Comparison of ENCODE assay signal across 18 cellular contexts in genomic region chr21:39364949-39365348, GRCh38. TPM values are rescaled to one million over a fixed set of nuclear protein-coding genes. Genes with fewer than 3 reads are reported as not detected.
A peak's percentile ranks its signal among the peaks of the same experiment; 100 is the strongest.
DNase-seq lines count a peak whose midpoint lies in the region; ATAC-seq and TF ChIP-seq lines count a peak whose summit lies in the region.
"Had no signal": no experiment of that assay in that cellular context is flagged by ENCODE, and none has a peak within 500 bp of the region (broad histone marks: within the 10 kb centered on the region; RNA-seq: fewer than 3 reads in every experiment).

No MANE protein-coding gene starts in this region.

- TF ChIP-seq RAD21 in IMR-90 (IDR thresholded peaks at IDR 0.05; ENCODE audit: low read length) = no peak

- TF ChIP-seq EP300 in esophagus muscularis mucosa (IDR thresholded peaks at IDR 0.05) = no peak

- H3K14ac ChIP-seq in IMR-90 (replicated peaks; ENCODE audit: low read depth, low read length) = peak overlapping the region; percentile 63; the same call in 1 of the 2 replicates

- peak overlapping the region; percentile 95 for H2BK5ac ChIP-seq in IMR-90 (ENCODE audit: low read depth, low read length, poor library complexity, severe bottlenecking)

- no peak for TF ChIP-seq POLR2A in IMR-90 (IDR thresholded peaks at IDR 0.05; ENCODE audit: low read depth, low read length)
- TF ChIP-seq POLR2A in esophagus muscularis mucosa (IDR thresholded peaks at IDR 0.05; ENCODE audit: low read depth) = no peak

- H3K4me3 ChIP-seq in IMR-90 (ENCODE audit: insufficient read depth, low read depth, low read length) (no peak overlapping the region), SK-N-MC (no peak overlapping the region), esophagus muscularis mucosa (no peak overlapping the region), skeletal muscle satellite cell (ENCODE audit: low read length) (no peak overlapping the region)
- H3K4me3 ChIP-seq: BLaER1 treated with 17β-estradiol and CSF1 and Interleukin-3, amounts not matched to agents 10 nM and 100 nM had no signal

- dilution Hi-C loops in IMR-90 (cut with HindIII; ENCODE audit: low sequenced_read_pairs, unreplicated experiment) = no loop called here

- in situ Hi-C loops in IMR-90 (cut with MboI; ENCODE audit: low sequenced_read_pairs) = no loop called here

- H3K9ac ChIP-seq in IMR-90 (ENCODE audit: low read depth, low read length) (no peak overlapping the region), SK-N-MC (ENCODE audit: insufficient read length) (no peak overlapping the region), skeletal muscle satellite cell (ENCODE audit: low read depth, low read length) (no peak overlapping the region)
- H3K9ac ChIP-seq: BLaER1 treated with 17β-estradiol and CSF1 and Interleukin-3, amounts not matched to agents 10 nM and 100 nM had no signal

- H3K27me3 ChIP-seq in IMR-90 (ENCODE audit: control insufficient read depth, insufficient read depth, low read length) (no peaks in the 10 kb centered on the region), esophagus muscularis mucosa (no peaks in the 10 kb centered on the region), skeletal muscle satellite cell (ENCODE audit: control insufficient read depth, insufficient read depth, low read length) (peaks cover 13% of the 10 kb centered on the region)
- H3K27me3 ChIP-seq: BLaER1 treated with 17β-estradiol and CSF1 and Interleukin-3, amounts not matched to agents 10 nM and 100 nM had no signal

- no peak overlapping the region for H2AK9ac ChIP-seq in IMR-90 (replicated peaks; ENCODE audit: low read depth, low read length, poor library complexity)

- H3K36me3 Mint-ChIP-seq in activated CD4-positive, alpha-beta memory T cell treated with anti-CD3 and anti-CD28 coated beads, Interleukin-2, amount 10 ng/mL, durations not matched to agents 7 days and 5 days (ENCODE audit: low read depth) = no peaks in the 10 kb centered on the region
- H3K36me3 Mint-ChIP-seq: CD8-positive, alpha-beta memory T cell had no signal

- peak overlapping the region; percentile 78 for H3K18ac ChIP-seq in IMR-90 (ENCODE audit: low read depth, low read length)

- no peaks in the 10 kb centered on the region for H3K79me1 ChIP-seq in IMR-90 (ENCODE audit: low read depth in 1 of 2, low read length in 2 of 2)

- TF ChIP-seq CTCF in IMR-90 (conservative IDR thresholded peaks at IDR 0.05; ENCODE audit: low read depth, low read length) (no peak), esophagus muscularis mucosa (IDR thresholded peaks at IDR 0.05) (no peak)

- intact Hi-C loops in IMR-90 (cut with micrococcal nuclease) (no loop called here), esophagus muscularis mucosa (cut with DNase I) (no loop called here)

- H4K91ac ChIP-seq in IMR-90 (ENCODE audit: insufficient read depth, low read depth, low read length) = peak overlapping the region; percentile 71; the same call in 1 of the 2 replicates

- no peak overlapping the region; the same call in 1 of the 2 replicates for H4K5ac ChIP-seq in IMR-90 (ENCODE audit: low read depth, low read length)

- no peak overlapping the region; the same call in 1 of the 2 replicates for H3K56ac ChIP-seq in IMR-90 (ENCODE audit: extremely low read depth, insufficient read depth, low read length)

- peak overlapping the region; percentile 89 for H2BK20ac ChIP-seq in IMR-90 (ENCODE audit: low read depth, low read length)

- H2BK120ac ChIP-seq in IMR-90 (ENCODE audit: low read depth, low read length) = peak overlapping the region; percentile 92

- H3K9me3 ChIP-seq in IMR-90 (ENCODE audit: control insufficient read depth, insufficient read depth, low read length) = no peaks in the 10 kb centered on the region
- no peaks in the 10 kb centered on the region for H3K9me3 ChIP-seq in SK-N-MC (ENCODE audit: low read depth, low read length)
- no peaks in the 10 kb centered on the region for H3K9me3 ChIP-seq in esophagus muscularis mucosa
- H3K9me3 ChIP-seq in skeletal muscle satellite cell (replicated peaks; ENCODE audit: low read length) = no peaks in the 10 kb centered on the region

- H2AK5ac ChIP-seq in IMR-90 (ENCODE audit: low read depth, low read length) = no peak overlapping the region

- CTCF ChIA-PET in IMR-90 (lab: Yijun Ruan, JAX) = no interaction called here
- CTCF ChIA-PET in activated CD4-positive, alpha-beta memory T cell treated with anti-CD3 and anti-CD28 coated beads, Interleukin-2, amount 10 ng/mL, durations not matched to agents 7 days and 5 days (lab: Charles Lee) = no interaction called here

- H4K8ac ChIP-seq in IMR-90 (ENCODE audit: low read depth in 2 of 2, low read length in 2 of 2) = peak overlapping the region in 1 of 2 experiments; percentile 63; a peak in 2 of 4 replicates

- no TSS peak for BruUV-seq in IMR-90 (replicated peaks; lab: Mats Ljungman, UMichigan)

- H3K27ac ChIP-seq in IMR-90 (ENCODE audit: insufficient read depth, low read length) (peak overlapping the region; percentile 77; the same call in 1 of the 2 replicates), SK-N-MC (peak overlapping the region; percentile 98; the same call in 1 of the 2 replicates), esophagus muscularis mucosa (replicated peaks in 1 of 4) (peak overlapping the region; percentile 57 to 80 (median 65))
- H3K27ac ChIP-seq: BLaER1 treated with 17β-estradiol and CSF1 and Interleukin-3, amounts not matched to agents 10 nM and 100 nM had no signal

- 60% methylated on average over 1 of the region's 4 CpGs; no CpG with 5 or more reads in 1 of the 2 experiments for WGBS in IMR-90 (ENCODE audit: extremely low coverage in 2 of 2, insufficient read length in 1 of 2), 2 experiments
- WGBS in esophagus muscularis mucosa = 78% methylated on average over 4 of the region's 4 CpGs

- H3K4me3 Mint-ChIP-seq in activated CD4-positive, alpha-beta memory T cell treated with anti-CD3 and anti-CD28 coated beads, Interleukin-2, amount 10 ng/mL, durations not matched to agents 7 days and 5 days = no peak overlapping the region
- H3K4me3 Mint-ChIP-seq: B cell; CD4-positive, CD25-positive, alpha-beta regulatory T cell; CD8-positive, alpha-beta memory T cell; H9 had no signal

- H3K4ac ChIP-seq in IMR-90 (ENCODE audit: low read depth, low read length) = peak overlapping the region; percentile 80

- no peak overlapping the region for H2AFZ ChIP-seq in IMR-90 (replicated peaks; ENCODE audit: low read length, poor library complexity)

- H2BK15ac ChIP-seq in IMR-90 (ENCODE audit: low read depth, low read length) = 0 out of 3 replicates have a peak overlapping the region, but pooled peaks have one; percentile 42

- peak; percentile 31 for DNase-seq in IMR-90
- no peak for DNase-seq in SK-N-MC (ENCODE audit: low read depth, low spot score)
- DNase-seq in esophagus muscularis mucosa (ENCODE audit: extremely low spot score) = no peak
- DNase-seq in globus pallidus (ENCODE audit: low spot score) = no peak
- DNase-seq in activated CD4-positive, alpha-beta memory T cell treated with anti-CD3 and anti-CD28 coated beads, Interleukin-2, amount 10 ng/mL, durations not matched to agents 7 days and 5 days = no peak
- no peak for DNase-seq in NCI-H1048 (lab: John Stamatoyannopoulos, UW)
- DNase-seq: CD4-positive, CD25-positive, alpha-beta regulatory T cell; CD8-positive, alpha-beta memory T cell; COR-L47; DMS 273 treated with DMSO at 0.1 percent for 48 hours; DMS53; DND-41; GOT3; H9 had no signal

- no peaks in the 10 kb centered on the region for H3K4me1 Mint-ChIP-seq in activated CD4-positive, alpha-beta memory T cell treated with anti-CD3 and anti-CD28 coated beads, Interleukin-2, amount 10 ng/mL, durations not matched to agents 7 days and 5 days
- H3K4me1 Mint-ChIP-seq: B cell; CD4-positive, CD25-positive, alpha-beta regulatory T cell; CD8-positive, alpha-beta memory T cell; H9 had no signal

- H3K27ac Mint-ChIP-seq in activated CD4-positive, alpha-beta memory T cell treated with anti-CD3 and anti-CD28 coated beads, Interleukin-2, amount 10 ng/mL, durations not matched to agents 7 days and 5 days = no peak overlapping the region
- H3K27ac Mint-ChIP-seq: B cell; CD4-positive, CD25-positive, alpha-beta regulatory T cell; CD8-positive, alpha-beta memory T cell; H9 had no signal

- H3K36me3 ChIP-seq in IMR-90 (ENCODE audit: control insufficient read depth, insufficient read depth, low read length) = no peaks in the 10 kb centered on the region
- H3K36me3 ChIP-seq in SK-N-MC (ENCODE audit: insufficient read depth, low read length) = no peaks in the 10 kb centered on the region
- no peaks in the 10 kb centered on the region for H3K36me3 ChIP-seq in esophagus muscularis mucosa
- H3K36me3 ChIP-seq in skeletal muscle satellite cell (ENCODE audit: insufficient read depth, low read length) = no peaks in the 10 kb centered on the region
- H3K36me3 ChIP-seq: BLaER1 treated with 17β-estradiol and CSF1 and Interleukin-3, amounts not matched to agents 10 nM and 100 nM had no signal

- H3K27me3 Mint-ChIP-seq in activated CD4-positive, alpha-beta memory T cell treated with anti-CD3 and anti-CD28 coated beads, Interleukin-2, amount 10 ng/mL, durations not matched to agents 7 days and 5 days = peaks cover 3% of the 10 kb centered on the region

- no peak overlapping the region for H3K23ac ChIP-seq in IMR-90 (ENCODE audit: low read depth, low read length)

- ATAC-seq in IMR-90 (ENCODE audit: low read depth) = peak; percentile 55
- ATAC-seq: HepG2 had no signal

- H3K4me1 ChIP-seq in IMR-90 (ENCODE audit: control insufficient read depth, insufficient read depth, low read length) (peaks cover 18% of the 10 kb centered on the region), esophagus muscularis mucosa (peaks cover 0 to 30% (median 22%) of the 10 kb centered on the region in 4 donors), skeletal muscle satellite cell (ENCODE audit: control insufficient read depth, insufficient read depth, low read length) (peaks cover 14% of the 10 kb centered on the region)

- H3K9me1 ChIP-seq in IMR-90 (ENCODE audit: insufficient read depth, low read length) = peaks cover 12% of the 10 kb centered on the region

- H3K4me2 ChIP-seq in IMR-90 (ENCODE audit: low read depth, low read length) (peak overlapping the region; percentile 77; the same call in 1 of the 2 replicates), skeletal muscle satellite cell (ENCODE audit: low read length) (peak overlapping the region; percentile 7)
- H3K4me2 ChIP-seq: BLaER1 treated with 17β-estradiol and CSF1 and Interleukin-3, amounts not matched to agents 10 nM and 100 nM had no signal

- no peaks in the 10 kb centered on the region for H4K20me1 ChIP-seq in IMR-90 (ENCODE audit: insufficient read depth, low read length)
- H4K20me1 ChIP-seq: BLaER1 treated with 17β-estradiol and CSF1 and Interleukin-3, amounts not matched to agents 10 nM and 100 nM had no signal

- no peaks in the 10 kb centered on the region for H3K9me3 Mint-ChIP-seq in activated CD4-positive, alpha-beta memory T cell treated with anti-CD3 and anti-CD28 coated beads, Interleukin-2, amount 10 ng/mL, durations not matched to agents 7 days and 5 days
- H3K9me3 Mint-ChIP-seq: CD8-positive, alpha-beta memory T cell had no signal

- POLR2A ChIA-PET in IMR-90 (lab: Charles Lee; ENCODE audit: unreplicated experiment) = no interaction called here
- POLR2A ChIA-PET in activated CD4-positive, alpha-beta memory T cell treated with anti-CD3 and anti-CD28 coated beads, Interleukin-2, amount 10 ng/mL, durations not matched to agents 7 days and 5 days (lab: Charles Lee) = no interaction called here

RNA-seq across cellular contexts. Expression of gene HMGN1, which starts 16.1 kb away (rescaled TPM):
- total RNA-seq in IMR-90 (2012; rRNA removed) (55.2 and 234 TPM in 2 replicates), esophagus muscularis mucosa (10 to 100 TPM; 69.1 to 77.4 (median 72.1) TPM)
- polyA plus RNA-seq in IMR-90 (2012; rRNA removed) = 136 and 155 TPM in 2 replicates
- 56.5 and 68.4 TPM in 2 replicates for polyA plus RNA-seq in IMR-90 (2012; cell fraction: cytosol; rRNA removed)
- 44.9 and 118 TPM in 2 replicates for polyA plus RNA-seq in IMR-90 (2012; cell fraction: nucleus; rRNA removed; ENCODE audit: low replicate concordance)
- 190 and 226 TPM in 2 replicates for total RNA-seq in skeletal muscle satellite cell (2012; rRNA removed)
- 100 to 1,000 TPM; 327 to 340 TPM for total RNA-seq in activated CD4-positive, alpha-beta memory T cell treated with anti-CD3 and anti-CD28 coated beads, Interleukin-2, amount 10 ng/mL, durations not matched to agents 7 days and 5 days

RNA-seq across cellular contexts. Expression of gene BRWD1, which starts 51.5 kb away (rescaled TPM):
- total RNA-seq in IMR-90 (2012; rRNA removed) (28.7 and 55.5 TPM in 2 replicates), esophagus muscularis mucosa (100 to 1,000 TPM in 1 of 4 donors, 10 to 100 TPM in 3; 55.0 to 104 (median 67.9) TPM)
- 5.8 and 6.7 TPM in 2 replicates for polyA plus RNA-seq in IMR-90 (2012; rRNA removed)
- polyA plus RNA-seq in IMR-90 (2012; cell fraction: cytosol; rRNA removed) = 2.3 and 3.9 TPM in 2 replicates
- 2.6 and 10.5 TPM in 2 replicates for polyA plus RNA-seq in IMR-90 (2012; cell fraction: nucleus; rRNA removed; ENCODE audit: low replicate concordance)
- total RNA-seq in skeletal muscle satellite cell (2012; rRNA removed) = 37.8 and 46.4 TPM in 2 replicates
- total RNA-seq in activated CD4-positive, alpha-beta memory T cell treated with anti-CD3 and anti-CD28 coated beads, Interleukin-2, amount 10 ng/mL, durations not matched to agents 7 days and 5 days = 10 to 100 TPM; 39.5 to 45.3 TPM
